1 cellular context compared by ENCODE assay signal in the genomic region with DNA sequence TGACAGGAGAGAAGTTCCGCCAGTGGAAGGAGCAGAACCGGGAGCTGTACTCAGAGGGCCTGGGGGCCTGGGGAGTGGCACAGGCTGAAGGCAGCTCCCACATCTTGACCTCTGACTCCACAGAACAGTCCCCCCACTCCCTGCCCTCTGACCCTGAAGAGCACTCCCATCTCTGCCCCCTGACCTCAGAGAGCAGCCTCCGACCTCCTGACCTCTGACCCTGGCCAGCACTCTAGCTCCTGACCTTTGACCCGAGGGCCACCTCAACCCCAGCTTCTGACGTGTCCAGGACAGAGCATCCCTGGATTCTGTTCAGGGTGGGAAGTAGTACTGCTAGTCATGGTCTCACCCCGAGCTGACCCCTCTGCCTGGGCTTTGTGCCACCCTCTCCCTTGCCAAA.
TF ChIP-seq lines count a peak whose summit lies in the region.

No MANE protein-coding gene starts in this region.

TF ChIP-seq in liver, 16 proteins besides CTCF, POLR2A, EP300 and RAD21 (continued from another document):
- TF ChIP-seq, protein P1, sequence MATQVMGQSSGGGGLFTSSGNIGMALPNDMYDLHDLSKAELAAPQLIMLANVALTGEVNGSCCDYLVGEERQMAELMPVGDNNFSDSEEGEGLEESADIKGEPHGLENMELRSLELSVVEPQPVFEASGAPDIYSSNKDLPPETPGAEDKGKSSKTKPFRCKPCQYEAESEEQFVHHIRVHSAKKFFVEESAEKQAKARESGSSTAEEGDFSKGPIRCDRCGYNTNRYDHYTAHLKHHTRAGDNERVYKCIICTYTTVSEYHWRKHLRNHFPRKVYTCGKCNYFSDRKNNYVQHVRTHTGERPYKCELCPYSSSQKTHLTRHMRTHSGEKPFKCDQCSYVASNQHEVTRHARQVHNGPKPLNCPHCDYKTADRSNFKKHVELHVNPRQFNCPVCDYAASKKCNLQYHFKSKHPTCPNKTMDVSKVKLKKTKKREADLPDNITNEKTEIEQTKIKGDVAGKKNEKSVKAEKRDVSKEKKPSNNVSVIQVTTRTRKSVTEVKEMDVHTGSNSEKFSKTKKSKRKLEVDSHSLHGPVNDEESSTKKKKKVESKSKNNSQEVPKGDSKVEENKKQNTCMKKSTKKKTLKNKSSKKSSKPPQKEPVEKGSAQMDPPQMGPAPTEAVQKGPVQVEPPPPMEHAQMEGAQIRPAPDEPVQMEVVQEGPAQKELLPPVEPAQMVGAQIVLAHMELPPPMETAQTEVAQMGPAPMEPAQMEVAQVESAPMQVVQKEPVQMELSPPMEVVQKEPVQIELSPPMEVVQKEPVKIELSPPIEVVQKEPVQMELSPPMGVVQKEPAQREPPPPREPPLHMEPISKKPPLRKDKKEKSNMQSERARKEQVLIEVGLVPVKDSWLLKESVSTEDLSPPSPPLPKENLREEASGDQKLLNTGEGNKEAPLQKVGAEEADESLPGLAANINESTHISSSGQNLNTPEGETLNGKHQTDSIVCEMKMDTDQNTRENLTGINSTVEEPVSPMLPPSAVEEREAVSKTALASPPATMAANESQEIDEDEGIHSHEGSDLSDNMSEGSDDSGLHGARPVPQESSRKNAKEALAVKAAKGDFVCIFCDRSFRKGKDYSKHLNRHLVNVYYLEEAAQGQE (IDR thresholded peaks at IDR 0.05): no peak
- TF ChIP-seq NR2F2 (IDR thresholded peaks at IDR 0.05): peak; percentile 53
- TF ChIP-seq GABPA (IDR thresholded peaks at IDR 0.05 in 1 of 2, conservative IDR thresholded peaks at IDR 0.05 in 1 of 2): no peak
- TF ChIP-seq SP1 (IDR thresholded peaks at IDR 0.05): no peak
TF ChIP-seq in liver: peak in this region for 1.
